In genomic region chr6:3795836-3796395, GRCh38 we compare ENCODE assay signal across 1 cellular context.
TF ChIP-seq lines count a peak whose summit lies in the region.

No MANE protein-coding gene starts in this region.

TF ChIP-seq in IMR-90, 13 proteins besides CTCF, POLR2A, EP300 and RAD21:
- TF ChIP-seq, protein P1, sequence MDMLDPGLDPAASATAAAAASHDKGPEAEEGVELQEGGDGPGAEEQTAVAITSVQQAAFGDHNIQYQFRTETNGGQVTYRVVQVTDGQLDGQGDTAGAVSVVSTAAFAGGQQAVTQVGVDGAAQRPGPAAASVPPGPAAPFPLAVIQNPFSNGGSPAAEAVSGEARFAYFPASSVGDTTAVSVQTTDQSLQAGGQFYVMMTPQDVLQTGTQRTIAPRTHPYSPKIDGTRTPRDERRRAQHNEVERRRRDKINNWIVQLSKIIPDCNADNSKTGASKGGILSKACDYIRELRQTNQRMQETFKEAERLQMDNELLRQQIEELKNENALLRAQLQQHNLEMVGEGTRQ (IDR thresholded peaks at IDR 0.05; ENCODE audit: low read depth, low read length), result no peak
- TF ChIP-seq CHD1 (IDR thresholded peaks at IDR 0.05; ENCODE audit: low read depth, low read length) (no peak), RFX5 (IDR thresholded peaks at IDR 0.05; ENCODE audit: low read depth, low read length) (no peak), MXI1 (IDR thresholded peaks at IDR 0.05; ENCODE audit: borderline replicate concordance, low read depth, low read length) (no peak)
- TF ChIP-seq, protein P2, sequence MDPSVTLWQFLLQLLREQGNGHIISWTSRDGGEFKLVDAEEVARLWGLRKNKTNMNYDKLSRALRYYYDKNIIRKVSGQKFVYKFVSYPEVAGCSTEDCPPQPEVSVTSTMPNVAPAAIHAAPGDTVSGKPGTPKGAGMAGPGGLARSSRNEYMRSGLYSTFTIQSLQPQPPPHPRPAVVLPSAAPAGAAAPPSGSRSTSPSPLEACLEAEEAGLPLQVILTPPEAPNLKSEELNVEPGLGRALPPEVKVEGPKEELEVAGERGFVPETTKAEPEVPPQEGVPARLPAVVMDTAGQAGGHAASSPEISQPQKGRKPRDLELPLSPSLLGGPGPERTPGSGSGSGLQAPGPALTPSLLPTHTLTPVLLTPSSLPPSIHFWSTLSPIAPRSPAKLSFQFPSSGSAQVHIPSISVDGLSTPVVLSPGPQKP (IDR thresholded peaks at IDR 0.05; ENCODE audit: borderline replicate concordance, low read depth, low read length), result no peak
